ENCODE assay signal across 8 cellular contexts in genomic region chr2:12005886-12006681, GRCh38.
DNase-seq lines count a peak whose midpoint lies in the region; ATAC-seq and TF ChIP-seq lines count a peak whose summit lies in the region.

No MANE protein-coding gene starts in this region.

- no peak overlapping the region for H3K27ac Mint-ChIP-seq in activated naive CD8-positive, alpha-beta T cell
- peak overlapping the region; percentile 7 for H3K27ac Mint-ChIP-seq in mesothelial cell of epicardium

- peaks cover 3% of the 10 kb centered on the region for H3K36me3 Mint-ChIP-seq in activated naive CD8-positive, alpha-beta T cell
- H3K36me3 Mint-ChIP-seq in mesothelial cell of epicardium: no peaks in the 10 kb centered on the region

- peak; percentile 71 for ATAC-seq in HG03354 (IDR thresholded peaks at IDR 0.05; ENCODE audit: poor library complexity, severe bottlenecking, unreplicated experiment)
- ATAC-seq in stimulated activated naive CD8-positive, alpha-beta T cell treated with anti-CD3 and anti-CD28 coated beads, Interleukin-15, Interleukin-2, amounts not matched to agents 100 U/mL and 50 U/mL, for 24 hours: peak; percentile 97

- peak; percentile 37; the same call in 1 of the 2 replicates for TF ChIP-seq POLR2A in Raji (IDR thresholded peaks at IDR 0.05; ENCODE audit: insufficient read depth, low read depth, low read length)

- H3K9me3 Mint-ChIP-seq in activated naive CD8-positive, alpha-beta T cell (ENCODE audit: low read depth): no peaks in the 10 kb centered on the region
- peaks cover 7% of the 10 kb centered on the region for H3K9me3 Mint-ChIP-seq in mesothelial cell of epicardium

- peaks cover 33% of the 10 kb centered on the region for H3K4me1 Mint-ChIP-seq in activated naive CD8-positive, alpha-beta T cell (ENCODE audit: low read depth)
- H3K4me1 Mint-ChIP-seq in mesothelial cell of epicardium: peaks cover 19% of the 10 kb centered on the region

- peak; percentile 87 for DNase-seq in A172 (ENCODE audit: low spot score)
- peak; percentile 36 for DNase-seq in GM19238 (ENCODE audit: insufficient read length, low spot score)
- DNase-seq in mesothelial cell of epicardium (ENCODE audit: low spot score in 2 of 2, unreplicated experiment in 2 of 2): no peak
- peak; percentile 78 for DNase-seq in stimulated activated naive CD8-positive, alpha-beta T cell treated with anti-CD3 and anti-CD28 coated beads, Interleukin-15, Interleukin-2, amounts not matched to agents 100 U/mL and 50 U/mL, for 24 hours
- DNase-seq in SW 1271 (lab: John Stamatoyannopoulos, UW): no peak

- H3K4me3 Mint-ChIP-seq in activated naive CD8-positive, alpha-beta T cell: peak overlapping the region; percentile 5
- H3K4me3 Mint-ChIP-seq in mesothelial cell of epicardium: no peak overlapping the region

- H3K27me3 Mint-ChIP-seq in activated naive CD8-positive, alpha-beta T cell: peaks cover 32% of the 10 kb centered on the region
- no peaks in the 10 kb centered on the region for H3K27me3 Mint-ChIP-seq in mesothelial cell of epicardium (ENCODE audit: low read depth)

- TF ChIP-seq CTCF in mesothelial cell of epicardium (IDR thresholded peaks at IDR 0.05; ENCODE audit: unreplicated experiment): no peak

Comparison
In these comparisons a context has a peak if more than half of its experiments do, and no peak if none do; other contexts are left out.
1. DNase-seq: peak in A172 (single experiment), GM19238 (single experiment) and stimulated activated naive CD8-positive, alpha-beta T cell treated with anti-CD3 and anti-CD28 coated beads, Interleukin-15, Interleukin-2, amounts not matched to agents 100 U/mL and 50 U/mL, for 24 hours (single experiment); none in mesothelial cell of epicardium (0 of 2) and SW 1271 (0 of 2).